Comparison of ENCODE assay signal across 8 cellular contexts in the genomic region with DNA sequence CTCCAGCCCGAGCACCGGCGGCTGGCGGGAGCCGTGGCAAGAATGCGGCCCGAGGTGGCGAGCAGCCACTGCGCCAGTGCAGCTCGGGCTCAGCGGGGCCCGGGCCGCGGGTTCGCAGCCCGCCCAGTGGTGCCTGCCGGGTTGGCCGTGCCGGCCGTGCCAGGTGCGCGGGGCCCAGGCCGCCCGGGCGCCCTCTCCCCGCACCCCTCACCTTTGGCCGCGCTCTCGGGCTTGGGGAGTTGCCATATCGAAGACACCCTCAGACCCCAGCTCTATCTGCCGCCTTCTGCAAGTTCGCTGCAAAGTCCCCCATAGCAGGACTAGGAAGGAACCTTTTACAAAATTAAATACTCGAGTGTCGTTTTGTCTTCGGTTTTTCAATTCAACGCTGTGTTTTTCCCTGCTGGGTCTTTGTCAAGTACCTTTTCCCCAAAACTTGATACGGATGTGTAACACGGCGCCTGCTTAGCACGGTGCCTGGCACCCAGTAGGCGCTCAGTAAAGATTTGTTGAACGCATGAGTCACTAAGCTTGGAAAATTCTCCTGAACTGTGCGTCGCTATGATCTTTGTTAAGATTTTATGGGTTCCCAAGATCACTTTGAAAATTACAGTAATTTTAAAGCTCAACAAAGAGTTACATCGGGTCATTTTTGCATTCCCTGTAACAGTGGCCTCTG. TPM values are rescaled to one million over a fixed set of nuclear protein-coding genes. Genes with fewer than 3 reads are reported as not detected.
DNase-seq lines count a peak whose midpoint lies in the region; ATAC-seq and TF ChIP-seq lines count a peak whose summit lies in the region.

No MANE protein-coding gene starts in this region.

- POLR2A ChIA-PET in AG04450 (lab: Yijun Ruan, JAX) = interaction anchor here (1.0 to 1.4 kb wide), 4 partner anchors 14 to 191 kb away, joined by 3 to 6 read pairs (median 4); partner anchors contain the start of gene TMEM237

- no peak for TF ChIP-seq CTCF in AG04450 (IDR thresholded peaks at IDR 0.05; ENCODE audit: low read depth, low read length)
- no peak for TF ChIP-seq CTCF in RWPE2 (IDR thresholded peaks at IDR 0.05; ENCODE audit: poor library complexity, severe bottlenecking)

- 5% methylated on average over 44 to 45 of the region's 45 CpGs for WGBS in esophagus, 2 donors

- no peaks in the 10 kb centered on the region for H3K27me3 Mint-ChIP-seq in natural killer cell treated with Interleukin-12 subunit alpha and Interleukin-12 subunit beta and Interleukin-15 and Interleukin-18, amount 100 ng/mL, for 72 hours

- peaks cover 9% of the 10 kb centered on the region for H3K36me3 ChIP-seq in RWPE2 (ENCODE audit: low read depth)
- peaks cover 2 to 3% of the 10 kb centered on the region in 2 donors for H3K36me3 ChIP-seq in esophagus (ENCODE audit: control insufficient read depth in 2 of 2, insufficient read depth in 2 of 2, low read length in 1 of 2)

- H3K4me3 ChIP-seq in AG04450 (ENCODE audit: low read depth, low read length) (peak overlapping the region; percentile 86), RWPE2 (ENCODE audit: severe bottlenecking) (peak overlapping the region; percentile 87), esophagus (ENCODE audit: low read depth in 1 of 2, low read length in 2 of 2) (peak overlapping the region; percentile 88 to 93)

- peak overlapping the region; percentile 97 for H3K4me3 Mint-ChIP-seq in natural killer cell treated with Interleukin-12 subunit alpha and Interleukin-12 subunit beta and Interleukin-15 and Interleukin-18, amount 100 ng/mL, for 72 hours

- H3K9me3 ChIP-seq in AG04450 (ENCODE audit: control insufficient read depth, insufficient read depth, low read length) (no peaks in the 10 kb centered on the region; the same call in 1 of the 2 replicates), RWPE2 (ENCODE audit: severe bottlenecking) (no peaks in the 10 kb centered on the region), esophagus (ENCODE audit: control insufficient read depth in 2 of 2, insufficient read depth in 1 of 2, low read depth in 1 of 2, low read length in 1 of 2) (no peaks in the 10 kb centered on the region)

- H3K4me1 Mint-ChIP-seq in natural killer cell treated with Interleukin-12 subunit alpha and Interleukin-12 subunit beta and Interleukin-15 and Interleukin-18, amount 100 ng/mL, for 72 hours (ENCODE audit: low read depth in 2 of 2) = peaks cover 13 to 30% of the 10 kb centered on the region in 2 donors

- no peaks in the 10 kb centered on the region for H3K9me3 Mint-ChIP-seq in natural killer cell treated with Interleukin-12 subunit alpha and Interleukin-12 subunit beta and Interleukin-15 and Interleukin-18, amount 100 ng/mL, for 72 hours

- H3K27me3 ChIP-seq in AG04450 (ENCODE audit: control insufficient read depth, insufficient read depth, low read length) (no peaks in the 10 kb centered on the region), RWPE2 (ENCODE audit: insufficient read depth, poor library complexity, severe bottlenecking) (no peaks in the 10 kb centered on the region), esophagus (ENCODE audit: control insufficient read depth in 1 of 2, insufficient read depth in 2 of 2, low read length in 2 of 2) (no peaks in the 10 kb centered on the region)

- H3K36me3 Mint-ChIP-seq in natural killer cell treated with Interleukin-12 subunit alpha and Interleukin-12 subunit beta and Interleukin-15 and Interleukin-18, amount 100 ng/mL, for 72 hours = no peaks in the 10 kb centered on the region

- H3K27ac Mint-ChIP-seq in natural killer cell treated with Interleukin-12 subunit alpha and Interleukin-12 subunit beta and Interleukin-15 and Interleukin-18, amount 100 ng/mL, for 72 hours = peak overlapping the region; percentile 95

- CTCF ChIA-PET in AG04450 (lab: Charles Lee) = interaction anchor here (0.9 to 1.5 kb wide), 4 partner anchors 9 to 220 kb away, joined by 3 to 10 read pairs (median 6); no protein-coding TSS in a partner anchor

- H3K27ac ChIP-seq in AG04450 (ENCODE audit: low read depth, low read length) (no peak overlapping the region), RWPE2 (ENCODE audit: poor library complexity, severe bottlenecking) (peak overlapping the region; percentile 20), esophagus (ENCODE audit: low read depth in 2 of 2, low read length in 1 of 2) (peak overlapping the region; percentile 87 to 90)

- H3K4me1 ChIP-seq in RWPE2 (ENCODE audit: insufficient read depth, poor library complexity, severe bottlenecking) = no peaks in the 10 kb centered on the region
- no peaks in the 10 kb centered on the region for H3K4me1 ChIP-seq in esophagus (ENCODE audit: control insufficient read depth in 2 of 2, insufficient read depth in 2 of 2, low read length in 1 of 2)

- DNase-seq in AG04450 (ENCODE audit: low read depth, low spot score) (no peak), RWPE2 (ENCODE audit: low spot score) (no peak), NCI-H187 treated with DMSO at 0.1 percent for 48 hours (lab: John Stamatoyannopoulos, UW) (no peak)
- no peak for DNase-seq in natural killer cell treated with Interleukin-12 subunit alpha and Interleukin-12 subunit beta and Interleukin-15 and Interleukin-18, amount 100 ng/mL, for 72 hours (ENCODE audit: low spot score)

- ATAC-seq in GM19455 (IDR thresholded peaks at IDR 0.05; ENCODE audit: unreplicated experiment) (peak; percentile 36), RWPE2 (ENCODE audit: low read depth) (no peak; the same call in 2 of the 3 replicates), GM19035 (IDR thresholded peaks at IDR 0.05; ENCODE audit: unreplicated experiment) (no peak), GM19397 (IDR thresholded peaks at IDR 0.05; ENCODE audit: unreplicated experiment) (no peak)
- ATAC-seq in natural killer cell treated with Interleukin-12 subunit alpha and Interleukin-12 subunit beta and Interleukin-15 and Interleukin-18, amount 100 ng/mL, for 72 hours = peak in 1 of 2 donors; percentile 37

RNA-seq across cellular contexts. Expression of gene STRADB, which starts 0.7 kb away (rescaled TPM):
- polyA plus RNA-seq in AG04450 (2011; rRNA removed) (29.8 and 34.7 TPM in 2 replicates), esophagus (10 to 100 TPM in 1 of 2 donors, 1 to 10 TPM in 1; 7.2 to 36.8 TPM)
- 17.6 and 19.6 TPM in 2 replicates for polyA minus RNA-seq in AG04450 (2011; rRNA and poly(A)+ RNA removed)
- total RNA-seq in natural killer cell treated with Interleukin-12 subunit alpha and Interleukin-12 subunit beta and Interleukin-15 and Interleukin-18, amount 100 ng/mL, for 72 hours = 10 to 100 TPM; 11.8 to 21.3 TPM

RNA-seq across cellular contexts. Expression of gene TRAK2, which starts 0.9 kb away (rescaled TPM):
- 32.7 and 38.4 TPM in 2 replicates for polyA plus RNA-seq in AG04450 (2011; rRNA removed)
- polyA minus RNA-seq in AG04450 (2011; rRNA and poly(A)+ RNA removed) = 45.6 and 73.4 TPM in 2 replicates
- polyA plus RNA-seq in esophagus = 1 to 10 TPM; 5.2 to 9.3 TPM
- total RNA-seq in natural killer cell treated with Interleukin-12 subunit alpha and Interleukin-12 subunit beta and Interleukin-15 and Interleukin-18, amount 100 ng/mL, for 72 hours = 10 to 100 TPM; 27.6 to 29.9 TPM
